In genomic region chr2:229282758-229283546, GRCh38 we compare ENCODE assay signal across 11 cellular contexts. TPM values are rescaled to one million over a fixed set of nuclear protein-coding genes. Genes with fewer than 3 reads are reported as not detected.
DNase-seq lines count a peak whose midpoint lies in the region; ATAC-seq and TF ChIP-seq lines count a peak whose summit lies in the region.
"Had no signal": no experiment of that assay in that cellular context is flagged by ENCODE, and none has a peak within 500 bp of the region (broad histone marks: within the 10 kb centered on the region; RNA-seq: fewer than 3 reads in every experiment).

No MANE protein-coding gene starts in this region.

- no peaks in the 10 kb centered on the region for H3K4me1 Mint-ChIP-seq in stimulated activated effector memory CD8-positive, alpha-beta T cell treated with anti-CD3 and anti-CD28 coated beads, Interleukin-12 subunit alpha, Interleukin-12 subunit beta, amount 100 ng/mL, for 72 hours
- no peaks in the 10 kb centered on the region for H3K4me1 Mint-ChIP-seq in CD4-positive, alpha-beta T cell (ENCODE audit: low read depth)

- peaks cover 4% of the 10 kb centered on the region for H3K9me3 Mint-ChIP-seq in stimulated activated effector memory CD8-positive, alpha-beta T cell treated with anti-CD3 and anti-CD28 coated beads, Interleukin-12 subunit alpha, Interleukin-12 subunit beta, amount 100 ng/mL, for 72 hours
- H3K9me3 Mint-ChIP-seq in CD4-positive, alpha-beta T cell = peaks cover 2% of the 10 kb centered on the region

- CTCF ChIA-PET in CD4-positive, alpha-beta T cell (lab: Charles Lee) = no interaction called here

- DNase-seq in GOT3 (lab: John Stamatoyannopoulos, UW) (peak; percentile 5), SKM-1 treated with dmso at 0.1 percent for 144 hours (lab: John Stamatoyannopoulos, UW; ENCODE audit: unreplicated experiment) (peak; percentile 49), foreskin keratinocyte (peak; percentile 54 to 87), NCI-H748 (lab: John Stamatoyannopoulos, UW; ENCODE audit: unreplicated experiment) (no peak), cerebellum (ENCODE audit: low spot score) (no peak)
- DNase-seq in stimulated activated effector memory CD8-positive, alpha-beta T cell treated with anti-CD3 and anti-CD28 coated beads, Interleukin-12 subunit alpha, Interleukin-12 subunit beta, amount 100 ng/mL, for 72 hours (ENCODE audit: low spot score in 2 of 2) = no peak
- no peak for DNase-seq in CD4-positive, alpha-beta T cell
- DNase-seq: NCI-H2107; stimulated activated CD4-positive, alpha-beta T cell treated with anti-CD3 and anti-CD28 coated beads, Interleukin-4, amount 100 ng/mL, for 4 hours; T-helper 1 cell had no signal

- H3K27ac ChIP-seq in foreskin keratinocyte = no peak overlapping the region
- H3K27ac ChIP-seq in CD4-positive, alpha-beta T cell (ENCODE audit: low read depth, low read length) = no peak overlapping the region

- intact Hi-C loops in CD4-positive, alpha-beta T cell (cut with DNase I, micrococcal nuclease) = no loop called here

- no peaks in the 10 kb centered on the region for H3K36me3 Mint-ChIP-seq in stimulated activated effector memory CD8-positive, alpha-beta T cell treated with anti-CD3 and anti-CD28 coated beads, Interleukin-12 subunit alpha, Interleukin-12 subunit beta, amount 100 ng/mL, for 72 hours
- no peaks in the 10 kb centered on the region for H3K36me3 Mint-ChIP-seq in CD4-positive, alpha-beta T cell (ENCODE audit: low read depth)

- no peak overlapping the region for H3K27ac Mint-ChIP-seq in stimulated activated effector memory CD8-positive, alpha-beta T cell treated with anti-CD3 and anti-CD28 coated beads, Interleukin-12 subunit alpha, Interleukin-12 subunit beta, amount 100 ng/mL, for 72 hours
- no peak overlapping the region for H3K27ac Mint-ChIP-seq in CD4-positive, alpha-beta T cell

- peak; percentile 73 for ATAC-seq in foreskin keratinocyte
- peak; percentile 16 for ATAC-seq in stimulated activated effector memory CD8-positive, alpha-beta T cell treated with anti-CD3 and anti-CD28 coated beads, Interleukin-12 subunit alpha, Interleukin-12 subunit beta, amount 100 ng/mL, for 72 hours
- no peak for ATAC-seq in CD4-positive, alpha-beta T cell (ENCODE audit: poor library complexity)
- no peak for ATAC-seq in HG03139 (IDR thresholded peaks at IDR 0.05; ENCODE audit: unreplicated experiment)

- TF ChIP-seq CTCF in foreskin keratinocyte (conservative IDR thresholded peaks at IDR 0.05) = no peak
- TF ChIP-seq CTCF in CD4-positive, alpha-beta T cell (IDR thresholded peaks at IDR 0.05) = no peak

- no peaks in the 10 kb centered on the region for H3K4me1 ChIP-seq in foreskin keratinocyte

- POLR2A ChIA-PET in CD4-positive, alpha-beta T cell (lab: Charles Lee) = no interaction called here

- H3K27me3 ChIP-seq in foreskin keratinocyte = no peaks in the 10 kb centered on the region
- H3K27me3 ChIP-seq in CD4-positive, alpha-beta T cell (ENCODE audit: control insufficient read depth, insufficient read depth, low read length) = no peaks in the 10 kb centered on the region

- H3K4me3 Mint-ChIP-seq in stimulated activated effector memory CD8-positive, alpha-beta T cell treated with anti-CD3 and anti-CD28 coated beads, Interleukin-12 subunit alpha, Interleukin-12 subunit beta, amount 100 ng/mL, for 72 hours = no peak overlapping the region
- H3K4me3 Mint-ChIP-seq in CD4-positive, alpha-beta T cell = no peak overlapping the region

- no peaks in the 10 kb centered on the region for H3K9me3 ChIP-seq in CD4-positive, alpha-beta T cell (ENCODE audit: control insufficient read depth, low read length)

- H3K27me3 Mint-ChIP-seq in CD4-positive, alpha-beta T cell = no peaks in the 10 kb centered on the region

RNA-seq across cellular contexts. Expression of gene PID1, which starts 11.9 kb away (rescaled TPM):
- total RNA-seq in foreskin keratinocyte = 7.7 and 8.6 TPM in 2 replicates
- 5.2 and 5.4 TPM in 2 replicates for polyA plus RNA-seq in foreskin keratinocyte
- under 1 TPM; 0.38 to 0.53 TPM for total RNA-seq in CD4-positive, alpha-beta T cell
- 25.0 TPM for total RNA-seq in cerebellum

Comparison
In these comparisons a context has a peak if more than half of its experiments do, and no peak if none do; other contexts are left out.
1. DNase-seq: peak in GOT3 (single experiment), SKM-1 treated with dmso at 0.1 percent for 144 hours (single experiment) and foreskin keratinocyte (2 of 2); none in stimulated activated effector memory CD8-positive, alpha-beta T cell treated with anti-CD3 and anti-CD28 coated beads, Interleukin-12 subunit alpha, Interleukin-12 subunit beta, amount 100 ng/mL, for 72 hours (0 of 2), NCI-H748 (single experiment), CD4-positive, alpha-beta T cell (0 of 10) and cerebellum (single experiment).
2. ATAC-seq: peak in foreskin keratinocyte (single experiment) and stimulated activated effector memory CD8-positive, alpha-beta T cell treated with anti-CD3 and anti-CD28 coated beads, Interleukin-12 subunit alpha, Interleukin-12 subunit beta, amount 100 ng/mL, for 72 hours (single experiment); none in CD4-positive, alpha-beta T cell (single experiment) and HG03139 (single experiment).